In the genomic region with DNA sequence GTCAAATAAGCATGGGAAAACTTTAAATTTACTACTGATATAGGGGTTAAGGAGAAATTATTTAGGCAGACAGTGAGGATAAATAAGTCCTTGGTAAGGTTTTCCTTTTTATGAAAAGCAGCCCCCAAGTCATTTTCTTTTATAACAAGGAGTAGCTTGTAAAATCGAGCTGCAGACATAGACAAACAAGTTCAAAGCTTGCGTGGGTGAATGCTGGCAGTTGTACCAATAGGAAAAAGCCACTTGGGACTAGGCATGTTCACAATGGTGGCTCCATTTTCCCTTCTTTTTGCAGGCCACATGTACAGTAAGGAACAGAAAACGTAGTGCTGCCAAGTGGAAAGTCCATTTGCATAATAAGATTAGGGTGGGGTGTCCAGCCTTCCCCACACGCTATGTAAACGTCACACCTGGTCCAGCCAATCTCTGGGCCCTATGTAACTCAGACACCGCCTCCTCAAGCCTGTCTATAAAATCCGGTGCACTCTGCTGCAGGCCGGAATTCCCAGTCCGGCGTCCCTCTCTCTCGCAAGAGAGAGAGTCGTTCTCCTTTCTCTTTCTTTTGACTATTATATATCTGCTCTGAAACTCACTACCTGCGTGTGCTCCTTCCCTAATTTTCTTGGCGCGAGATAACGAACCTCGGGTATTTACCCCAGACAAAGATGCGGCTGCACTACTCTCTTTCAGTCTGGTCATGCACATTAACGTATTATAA, we compare ENCODE assay signal across 1 cellular context.
TF ChIP-seq lines count a peak whose summit lies in the region.

No MANE protein-coding gene starts in this region.

TF ChIP-seq in H1, 55 proteins besides CTCF, POLR2A, EP300 and RAD21:
- TF ChIP-seq SRF (IDR thresholded peaks at IDR 0.05; ENCODE audit: low read depth, low read length) (no peak), KDM4A (IDR thresholded peaks at IDR 0.05; ENCODE audit: low read depth, low read length, severe bottlenecking) (no peak), SP4 (IDR thresholded peaks at IDR 0.05; ENCODE audit: low read length) (no peak), YY1 (IDR thresholded peaks at IDR 0.05; ENCODE audit: low read depth, low read length) (no peak), SIN3A (conservative IDR thresholded peaks at IDR 0.05 in 1 of 2, IDR thresholded peaks at IDR 0.05 in 1 of 2; ENCODE audit: low read depth in 1 of 2, low read length in 2 of 2) (no peak), TAF7 (optimal IDR thresholded peaks at IDR 0.05; ENCODE audit: borderline replicate concordance, low read depth, low read length) (no peak)
